Comparison of ENCODE assay signal across 9 cellular contexts in the genomic region with DNA sequence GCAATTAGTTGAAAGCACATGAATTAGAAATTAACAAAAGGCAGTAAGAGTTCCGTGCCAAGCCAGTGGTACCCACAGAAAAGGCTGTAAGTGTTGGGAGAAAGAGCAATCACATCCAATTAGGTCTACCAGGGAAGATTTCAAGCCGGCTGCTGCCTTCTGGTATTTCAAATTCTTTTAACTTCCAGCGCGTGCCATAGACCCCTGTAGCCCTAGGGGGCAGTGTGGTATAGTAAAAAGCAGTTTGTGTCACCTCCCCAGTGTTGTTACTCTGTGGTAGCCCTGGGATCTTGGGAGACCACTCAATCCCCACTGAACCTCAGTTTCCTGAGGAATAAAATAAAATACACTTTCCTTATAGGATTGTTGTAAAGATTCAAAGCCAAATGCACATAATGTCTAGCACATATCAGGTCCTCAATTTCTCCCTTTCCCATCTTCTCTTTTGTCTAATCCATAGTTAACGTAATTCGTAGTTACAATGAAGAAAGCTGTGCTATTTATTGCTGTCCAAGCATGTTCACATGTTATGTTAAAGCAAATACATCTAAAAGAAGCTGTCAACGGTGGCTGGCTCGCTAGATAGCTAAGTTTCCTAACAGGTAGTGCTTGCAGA.
DNase-seq lines count a peak whose midpoint lies in the region; ATAC-seq and TF ChIP-seq lines count a peak whose summit lies in the region.
"Had no signal": no experiment of that assay in that cellular context is flagged by ENCODE, and none has a peak within 500 bp of the region (broad histone marks: within the 10 kb centered on the region; RNA-seq: fewer than 3 reads in every experiment).

No MANE protein-coding gene starts in this region.

- no peak overlapping the region for H3K27ac ChIP-seq in endodermal cell (ENCODE audit: low read depth, low read length)
- no peak overlapping the region for H3K27ac ChIP-seq in neural progenitor cell

- H3K4me1 Mint-ChIP-seq in endodermal cell (peaks cover 4% of the 10 kb centered on the region), neural progenitor cell (peaks cover 2% of the 10 kb centered on the region)
- H3K4me1 Mint-ChIP-seq in stimulated activated memory B cell treated with anti-CD40 and anti-IgM and Interleukin-4, amounts not matched to agents 10 μg/mL and 1 μg/mL and 100 μg/mL, for 72 hours = no peaks in the 10 kb centered on the region
- H3K4me1 Mint-ChIP-seq: naive B cell had no signal

- peaks cover 5% of the 10 kb centered on the region for H3K27me3 Mint-ChIP-seq in endodermal cell (ENCODE audit: insufficient read depth)
- H3K27me3 Mint-ChIP-seq in neural progenitor cell (ENCODE audit: insufficient read depth, low read depth) = peaks cover 4% of the 10 kb centered on the region
- H3K27me3 Mint-ChIP-seq in stimulated activated memory B cell treated with anti-CD40 and anti-IgM and Interleukin-4, amounts not matched to agents 10 μg/mL and 1 μg/mL and 100 μg/mL, for 72 hours = no peaks in the 10 kb centered on the region
- H3K27me3 Mint-ChIP-seq: naive B cell had no signal

- no peaks in the 10 kb centered on the region for H3K9me3 ChIP-seq in endodermal cell (ENCODE audit: control insufficient read depth, low read length)
- no peaks in the 10 kb centered on the region for H3K9me3 ChIP-seq in neural progenitor cell (ENCODE audit: low read depth)

- H3K4me3 Mint-ChIP-seq in endodermal cell = no peak overlapping the region
- H3K4me3 Mint-ChIP-seq in neural progenitor cell = peak overlapping the region; percentile 42
- no peak overlapping the region for H3K4me3 Mint-ChIP-seq in stimulated activated memory B cell treated with anti-CD40 and anti-IgM and Interleukin-4, amounts not matched to agents 10 μg/mL and 1 μg/mL and 100 μg/mL, for 72 hours
- H3K4me3 Mint-ChIP-seq: naive B cell had no signal

- no peaks in the 10 kb centered on the region for H3F3A ChIP-seq in neural progenitor cell (ENCODE audit: low read depth)

- 56 to 70% methylated on average over 3 to 8 of the region's 8 CpGs for WGBS in endodermal cell (ENCODE audit: insufficient coverage in 1 of 2, insufficient read length in 1 of 2), 2 experiments

- no peaks in the 10 kb centered on the region for H3K9me3 Mint-ChIP-seq in endodermal cell
- H3K9me3 Mint-ChIP-seq in neural progenitor cell = peaks cover 2% of the 10 kb centered on the region
- no peaks in the 10 kb centered on the region for H3K9me3 Mint-ChIP-seq in stimulated activated memory B cell treated with anti-CD40 and anti-IgM and Interleukin-4, amounts not matched to agents 10 μg/mL and 1 μg/mL and 100 μg/mL, for 72 hours

- no peaks in the 10 kb centered on the region for H3K36me3 Mint-ChIP-seq in endodermal cell (ENCODE audit: low read depth)
- H3K36me3 Mint-ChIP-seq in neural progenitor cell = no peaks in the 10 kb centered on the region
- H3K36me3 Mint-ChIP-seq in stimulated activated memory B cell treated with anti-CD40 and anti-IgM and Interleukin-4, amounts not matched to agents 10 μg/mL and 1 μg/mL and 100 μg/mL, for 72 hours = no peaks in the 10 kb centered on the region
- H3K36me3 Mint-ChIP-seq: naive B cell had no signal

- no peak overlapping the region for H3K27ac Mint-ChIP-seq in endodermal cell
- H3K27ac Mint-ChIP-seq in neural progenitor cell = no peak overlapping the region
- H3K27ac Mint-ChIP-seq in stimulated activated memory B cell treated with anti-CD40 and anti-IgM and Interleukin-4, amounts not matched to agents 10 μg/mL and 1 μg/mL and 100 μg/mL, for 72 hours = no peak overlapping the region
- H3K27ac Mint-ChIP-seq: naive B cell had no signal

- peaks cover 14% of the 10 kb centered on the region for H4K20me1 ChIP-seq in neural progenitor cell (ENCODE audit: low read depth)

- TF ChIP-seq CTCF in endodermal cell (conservative IDR thresholded peaks at IDR 0.05) (peak; percentile 96), neural progenitor cell (IDR thresholded peaks at IDR 0.05) (peak; percentile 96)

- H3K4me3 ChIP-seq in endodermal cell (ENCODE audit: low read length) (no peak overlapping the region), neural progenitor cell (no peak overlapping the region)

- H3K79me2 ChIP-seq in neural progenitor cell (ENCODE audit: low read depth) = no peaks in the 10 kb centered on the region

- DNase-seq in COLO668 (lab: John Stamatoyannopoulos, UW; ENCODE audit: unreplicated experiment) (peak; percentile 32), NCI-H748 (lab: John Stamatoyannopoulos, UW; ENCODE audit: unreplicated experiment) (peak; percentile 66), endodermal cell (peak; percentile 91), neural progenitor cell (ENCODE audit: low spot score) (peak; percentile 90)
- DNase-seq: naive B cell had no signal

- H3K27me3 ChIP-seq in endodermal cell (ENCODE audit: control insufficient read depth, insufficient read depth, low read length, poor library complexity, severe bottlenecking) (no peaks in the 10 kb centered on the region), neural progenitor cell (peaks cover 42% of the 10 kb centered on the region)

- H3K36me3 ChIP-seq in endodermal cell (ENCODE audit: control insufficient read depth, insufficient read depth, low read length) (no peaks in the 10 kb centered on the region), neural progenitor cell (no peaks in the 10 kb centered on the region)

- ATAC-seq in GM18520 (IDR thresholded peaks at IDR 0.05; ENCODE audit: unreplicated experiment) (peak; percentile 51), HG03175 (IDR thresholded peaks at IDR 0.05; ENCODE audit: unreplicated experiment) (peak; percentile 73), GM21737 (IDR thresholded peaks at IDR 0.05; ENCODE audit: unreplicated experiment) (no peak)
- ATAC-seq in stimulated activated memory B cell treated with anti-CD40 and anti-IgM and Interleukin-4, amounts not matched to agents 10 μg/mL and 1 μg/mL and 100 μg/mL, for 72 hours = no peak

- H3K4me2 ChIP-seq in neural progenitor cell = no peak overlapping the region

- no peak overlapping the region for H2AFZ ChIP-seq in neural progenitor cell (replicated peaks)

- H3K4me1 ChIP-seq in endodermal cell (ENCODE audit: control insufficient read depth, insufficient read depth, low read length) = no peaks in the 10 kb centered on the region
- H3K4me1 ChIP-seq in neural progenitor cell = peaks cover 30% of the 10 kb centered on the region

- H3K9ac ChIP-seq in endodermal cell (ENCODE audit: extremely low read depth, low read length, poor library complexity, severe bottlenecking) = no peak overlapping the region
- no peak overlapping the region for H3K9ac ChIP-seq in neural progenitor cell

Comparison
In these comparisons a context has a peak if more than half of its experiments do, and no peak if none do; other contexts are left out.
1. DNase-seq: peak in every context shown above with its lines; median percentile 91 in endodermal cell; 90 in neural progenitor cell; 66 in NCI-H748; 32 in COLO668.
2. ATAC-seq: peak in GM18520 (single experiment) and HG03175 (single experiment); none in stimulated activated memory B cell treated with anti-CD40 and anti-IgM and Interleukin-4, amounts not matched to agents 10 μg/mL and 1 μg/mL and 100 μg/mL, for 72 hours (single experiment) and GM21737 (single experiment).